In genomic region chr2:196555161-196555560, GRCh38 we compare ENCODE assay signal across 24 cellular contexts. TPM values are rescaled to one million over a fixed set of nuclear protein-coding genes. Genes with fewer than 3 reads are reported as not detected.
DNase-seq lines count a peak whose midpoint lies in the region; ATAC-seq and TF ChIP-seq lines count a peak whose summit lies in the region.
"Had no signal": no experiment of that assay in that cellular context is flagged by ENCODE, and none has a peak within 500 bp of the region (broad histone marks: within the 10 kb centered on the region; RNA-seq: fewer than 3 reads in every experiment).

No MANE protein-coding gene starts in this region.

- H3K27ac Mint-ChIP-seq in GM23338 = no peak overlapping the region
- peak overlapping the region; percentile 73 for H3K27ac Mint-ChIP-seq in glutamatergic neuron (ENCODE audit: unreplicated experiment)
- no peak overlapping the region for H3K27ac Mint-ChIP-seq in activated CD4-positive, alpha-beta T cell treated with anti-CD3 and anti-CD28 coated beads for 36 hours
- H3K27ac Mint-ChIP-seq: CD4-positive, alpha-beta memory T cell; CD4-positive, CD25-positive, alpha-beta regulatory T cell had no signal

- peaks cover 20% of the 10 kb centered on the region for H3K4me1 Mint-ChIP-seq in GM23338
- peaks cover 27% of the 10 kb centered on the region for H3K4me1 Mint-ChIP-seq in glutamatergic neuron (ENCODE audit: low read depth, unreplicated experiment)
- no peaks in the 10 kb centered on the region for H3K4me1 Mint-ChIP-seq in activated CD4-positive, alpha-beta T cell treated with anti-CD3 and anti-CD28 coated beads for 36 hours
- H3K4me1 Mint-ChIP-seq: CD14-positive monocyte; CD4-positive, alpha-beta memory T cell; CD4-positive, CD25-positive, alpha-beta regulatory T cell; CD8-positive, alpha-beta memory T cell had no signal

- H2AK5ac ChIP-seq in IMR-90 (ENCODE audit: low read depth, low read length) = no peak overlapping the region

- no CpG with 5 or more reads among the region's 3 CpGs for WGBS in IMR-90 (ENCODE audit: extremely low coverage in 2 of 2, insufficient read length in 1 of 2), 2 experiments

- no peak overlapping the region for H3K14ac ChIP-seq in IMR-90 (replicated peaks; ENCODE audit: low read depth, low read length)

- H4K91ac ChIP-seq in IMR-90 (ENCODE audit: insufficient read depth, low read depth, low read length) = no peak overlapping the region

- ATAC-seq in GM23338 (peak; percentile 74), IMR-90 (ENCODE audit: low read depth) (no peak)
- no peak for ATAC-seq in activated CD4-positive, alpha-beta T cell treated with anti-CD3 and anti-CD28 coated beads for 36 hours
- ATAC-seq: GM12878 had no signal

- in situ Hi-C loops in IMR-90 (cut with MboI; ENCODE audit: low sequenced_read_pairs) = no loop called here

- intact Hi-C loops in IMR-90 (cut with micrococcal nuclease) = no loop called here
- intact Hi-C loops in activated CD4-positive, alpha-beta T cell treated with anti-CD3 and anti-CD28 coated beads for 36 hours (cut with DNase I, micrococcal nuclease) = no loop called here

- H3K4me3 Mint-ChIP-seq in GM23338 = no peak overlapping the region
- no peak overlapping the region for H3K4me3 Mint-ChIP-seq in glutamatergic neuron (ENCODE audit: unreplicated experiment)
- no peak overlapping the region for H3K4me3 Mint-ChIP-seq in activated CD4-positive, alpha-beta T cell treated with anti-CD3 and anti-CD28 coated beads for 36 hours
- H3K4me3 Mint-ChIP-seq: CD14-positive monocyte; CD4-positive, alpha-beta memory T cell; CD4-positive, CD25-positive, alpha-beta regulatory T cell; CD8-positive, alpha-beta memory T cell had no signal

- no peak overlapping the region for H3K4ac ChIP-seq in IMR-90 (ENCODE audit: low read depth, low read length)

- TF ChIP-seq CTCF in GM23338 (conservative IDR thresholded peaks at IDR 0.05; ENCODE audit: low read depth in 2 of 2) = no peak
- no peak for TF ChIP-seq CTCF in IMR-90 (conservative IDR thresholded peaks at IDR 0.05; ENCODE audit: low read depth, low read length)
- no peak for TF ChIP-seq CTCF in glutamatergic neuron (IDR thresholded peaks at IDR 0.05; ENCODE audit: partially characterized antibody, unreplicated experiment)

- H3K27me3 ChIP-seq in GM23338 (ENCODE audit: insufficient read depth) (no peaks in the 10 kb centered on the region), IMR-90 (ENCODE audit: control insufficient read depth, insufficient read depth, low read length) (no peaks in the 10 kb centered on the region)
- H3K27me3 ChIP-seq: BE2C, BLaER1 had no signal

- H2BK5ac ChIP-seq in IMR-90 (ENCODE audit: low read depth, low read length, poor library complexity, severe bottlenecking) = no peak overlapping the region

- no peak overlapping the region for H3K9ac ChIP-seq in IMR-90 (ENCODE audit: low read depth, low read length)
- H3K9ac ChIP-seq: BLaER1 had no signal

- H3F3A ChIP-seq in GM23338 (replicated peaks; ENCODE audit: low read depth) = no peaks in the 10 kb centered on the region

- H2BK20ac ChIP-seq in IMR-90 (ENCODE audit: low read depth, low read length) = no peak overlapping the region

- no peak for TF ChIP-seq RAD21 in IMR-90 (IDR thresholded peaks at IDR 0.05; ENCODE audit: low read length)

- no peaks in the 10 kb centered on the region for H3K79me1 ChIP-seq in IMR-90 (ENCODE audit: low read depth in 1 of 2, low read length in 2 of 2)

- no peak overlapping the region for H4K5ac ChIP-seq in IMR-90 (ENCODE audit: low read depth, low read length)

- no peak overlapping the region for H2AK9ac ChIP-seq in IMR-90 (replicated peaks; ENCODE audit: low read depth, low read length, poor library complexity)

- no peaks in the 10 kb centered on the region for H4K20me1 ChIP-seq in GM23338 (replicated peaks; ENCODE audit: insufficient read depth)
- no peaks in the 10 kb centered on the region for H4K20me1 ChIP-seq in IMR-90 (ENCODE audit: insufficient read depth, low read length)
- H4K20me1 ChIP-seq: BLaER1 had no signal

- no peaks in the 10 kb centered on the region for H3K9me2 ChIP-seq in GM23338 (ENCODE audit: insufficient read depth)

- H3K4me1 ChIP-seq in GM23338 (ENCODE audit: insufficient read depth) = peaks cover 4% of the 10 kb centered on the region; the same call in 1 of the 2 replicates
- H3K4me1 ChIP-seq in IMR-90 (ENCODE audit: control insufficient read depth, insufficient read depth, low read length) = no peaks in the 10 kb centered on the region
- H3K4me1 ChIP-seq: BE2C, BLaER1 had no signal

- BruUV-seq in IMR-90 (replicated peaks; lab: Mats Ljungman, UMichigan) = no TSS peak

- no peak overlapping the region for H2AFZ ChIP-seq in GM23338
- H2AFZ ChIP-seq in IMR-90 (replicated peaks; ENCODE audit: low read length, poor library complexity) = peak overlapping the region; percentile 23

- H3K27ac ChIP-seq in GM23338 (ENCODE audit: low read depth) (no peak overlapping the region), IMR-90 (ENCODE audit: insufficient read depth, low read length) (no peak overlapping the region)
- H3K27ac ChIP-seq: BLaER1 had no signal

- no peak overlapping the region; the same call in 1 of the 2 replicates for H3K56ac ChIP-seq in IMR-90 (ENCODE audit: extremely low read depth, insufficient read depth, low read length)

- TF ChIP-seq POLR2A in IMR-90 (IDR thresholded peaks at IDR 0.05; ENCODE audit: low read depth, low read length) = no peak

- CTCF ChIA-PET in IMR-90 (lab: Yijun Ruan, JAX) = no interaction called here
- CTCF ChIA-PET in activated CD4-positive, alpha-beta T cell treated with anti-CD3 and anti-CD28 coated beads for 36 hours (lab: Charles Lee) = no interaction called here

- H3K18ac ChIP-seq in IMR-90 (ENCODE audit: low read depth, low read length) = no peak overlapping the region

- no peak overlapping the region for H3K23ac ChIP-seq in IMR-90 (ENCODE audit: low read depth, low read length)

- no peak for DNase-seq in GM23338 (ENCODE audit: low spot score)
- no peak for DNase-seq in IMR-90
- DNase-seq in glutamatergic neuron = no peak
- DNase-seq in activated CD4-positive, alpha-beta T cell treated with anti-CD3 and anti-CD28 coated beads for 1 hour = no peak
- no peak for DNase-seq in activated CD4-positive, alpha-beta T cell treated with anti-CD3 and anti-CD28 coated beads for 36 hours
- DNase-seq in NCI-H2029 treated with DMSO at 0.1 percent for 48 hours (lab: John Stamatoyannopoulos, UW) = no peak
- DNase-seq: 8988T; ACHN; BE2C; C1 segment of cervical spinal cord; CD4-positive, alpha-beta memory T cell; CD4-positive, CD25-positive, alpha-beta regulatory T cell; CD8-positive, alpha-beta memory T cell; COR-L47; DMS153; DMS53; DMS79; DND-41; EL; GDM1 had no signal

- H3K36me3 ChIP-seq in GM23338 (ENCODE audit: insufficient read depth) (no peaks in the 10 kb centered on the region), IMR-90 (ENCODE audit: control insufficient read depth, insufficient read depth, low read length) (no peaks in the 10 kb centered on the region)
- H3K36me3 ChIP-seq: BE2C, BLaER1 had no signal

- POLR2A ChIA-PET in IMR-90 (lab: Charles Lee; ENCODE audit: unreplicated experiment) = no interaction called here
- POLR2A ChIA-PET in activated CD4-positive, alpha-beta T cell treated with anti-CD3 and anti-CD28 coated beads for 36 hours (lab: Charles Lee) = no interaction called here

- H2BK120ac ChIP-seq in IMR-90 (ENCODE audit: low read depth, low read length) = no peak overlapping the region

- H3K9me3 ChIP-seq in IMR-90 (ENCODE audit: control insufficient read depth, insufficient read depth, low read length) = no peaks in the 10 kb centered on the region
- H3K9me3 ChIP-seq: BE2C, BLaER1 had no signal

- H3K27me3 Mint-ChIP-seq in GM23338 (ENCODE audit: insufficient read depth, low read depth, poor library complexity) (no peaks in the 10 kb centered on the region), glutamatergic neuron (ENCODE audit: unreplicated experiment) (peaks cover 9% of the 10 kb centered on the region)
- H3K27me3 Mint-ChIP-seq in activated CD4-positive, alpha-beta T cell treated with anti-CD3 and anti-CD28 coated beads for 36 hours = peaks cover 7% of the 10 kb centered on the region
- H3K27me3 Mint-ChIP-seq: CD4-positive, alpha-beta memory T cell had no signal

- H3K79me2 ChIP-seq in GM23338 (replicated peaks; ENCODE audit: insufficient read depth) = no peaks in the 10 kb centered on the region

- no peaks in the 10 kb centered on the region for H3K36me3 Mint-ChIP-seq in GM23338 (ENCODE audit: low read depth)
- no peaks in the 10 kb centered on the region for H3K36me3 Mint-ChIP-seq in glutamatergic neuron (ENCODE audit: unreplicated experiment)
- H3K36me3 Mint-ChIP-seq in activated CD4-positive, alpha-beta T cell treated with anti-CD3 and anti-CD28 coated beads for 36 hours (ENCODE audit: low read depth) = no peaks in the 10 kb centered on the region
- H3K36me3 Mint-ChIP-seq: CD14-positive monocyte; CD4-positive, alpha-beta memory T cell; CD4-positive, CD25-positive, alpha-beta regulatory T cell; CD8-positive, alpha-beta memory T cell had no signal

- H3K9me3 Mint-ChIP-seq in GM23338 = no peaks in the 10 kb centered on the region
- H3K9me3 Mint-ChIP-seq in glutamatergic neuron (ENCODE audit: unreplicated experiment) = no peaks in the 10 kb centered on the region
- H3K9me3 Mint-ChIP-seq in activated CD4-positive, alpha-beta T cell treated with anti-CD3 and anti-CD28 coated beads for 36 hours (ENCODE audit: low read depth) = no peaks in the 10 kb centered on the region
- H3K9me3 Mint-ChIP-seq: CD4-positive, alpha-beta memory T cell; CD8-positive, alpha-beta memory T cell had no signal

- no peak overlapping the region for H2BK15ac ChIP-seq in IMR-90 (ENCODE audit: low read depth, low read length)

- no peak overlapping the region for H4K8ac ChIP-seq in IMR-90 (ENCODE audit: low read depth in 2 of 2, low read length in 2 of 2)

- H3K9me1 ChIP-seq in IMR-90 (ENCODE audit: insufficient read depth, low read length) = no peaks in the 10 kb centered on the region

- dilution Hi-C loops in IMR-90 (cut with HindIII; ENCODE audit: low sequenced_read_pairs, unreplicated experiment) = no loop called here

- no peak overlapping the region for H3K4me3 ChIP-seq in GM23338
- H3K4me3 ChIP-seq in IMR-90 (ENCODE audit: insufficient read depth, low read depth, low read length) = no peak overlapping the region
- H3K4me3 ChIP-seq: BLaER1, GM12878 had no signal

- no peak overlapping the region for H3K4me2 ChIP-seq in GM23338
- no peak overlapping the region for H3K4me2 ChIP-seq in IMR-90 (ENCODE audit: low read depth, low read length)
- H3K4me2 ChIP-seq: BLaER1 had no signal

TF ChIP-seq in GM23338, 12 proteins besides CTCF, POLR2A, EP300 and RAD21 (continues in another document):
- no peak for TF ChIP-seq EZH2 (IDR thresholded peaks at IDR 0.05; ENCODE audit: low read depth, unreplicated experiment)

TF ChIP-seq in IMR-90, 13 proteins besides CTCF, POLR2A, EP300 and RAD21 (continues in another document):
- TF ChIP-seq BHLHE40 (IDR thresholded peaks at IDR 0.05; ENCODE audit: low read depth, low read length) = no peak

RNA-seq across cellular contexts. Expression of gene HECW2, which starts 38.2 kb away (rescaled TPM):
- 4.0 and 10.7 TPM in 2 replicates for total RNA-seq in GM23338 (2014; rRNA removed; shearing (Covaris generic))
- 0.89 and 1.9 TPM in 2 replicates for polyA plus RNA-seq in GM23338 (2016; fragmentation: Nextera tagmentation; extraction: Ambion mirVana)
- 4.7 and 6.9 TPM in 2 replicates for total RNA-seq in IMR-90 (2012; rRNA removed)
- polyA plus RNA-seq in IMR-90 (2012; rRNA removed) = 1.5 TPM in 2 replicates
- polyA plus RNA-seq in IMR-90 (2012; cell fraction: cytosol; rRNA removed) = 0.29 and 0.46 TPM in 2 replicates
- 1.7 and 3.4 TPM in 2 replicates for polyA plus RNA-seq in IMR-90 (2012; cell fraction: nucleus; rRNA removed; ENCODE audit: low replicate concordance)
- 172 TPM for total RNA-seq in glutamatergic neuron (ENCODE audit: unreplicated experiment)
- total RNA-seq in activated CD4-positive, alpha-beta T cell treated with anti-CD3 and anti-CD28 coated beads for 36 hours = 1 to 10 TPM; 1.3 to 1.6 TPM
- total RNA-seq: G401 had no signal
- polyA plus RNA-seq: CD8-positive, alpha-beta memory T cell had no signal

Comparison
In these comparisons a context has a peak if more than half of its experiments do, and no peak if none do; other contexts are left out.
1. RNA of gene HECW2, which starts 38.2 kb away (total RNA-seq): 172 TPM in glutamatergic neuron (single experiment); 4.7 to 6.9 TPM in IMR-90, 4.0 to 10.7 TPM in GM23338 and 1.3 to 1.6 TPM in activated CD4-positive, alpha-beta T cell treated with anti-CD3 and anti-CD28 coated beads for 36 hours; every median in the first group is over 10 times any median in the second.